Comparison of ENCODE assay signal across 11 cellular contexts in genomic region chr3:171309906-171310359, GRCh38.
A peak's percentile ranks its signal among the peaks of the same experiment; 100 is the strongest.
DNase-seq lines count a peak whose midpoint lies in the region; ATAC-seq and TF ChIP-seq lines count a peak whose summit lies in the region.
"Had no signal": no experiment of that assay in that cellular context is flagged by ENCODE, and none has a peak within 500 bp of the region (broad histone marks: within the 10 kb centered on the region; RNA-seq: fewer than 3 reads in every experiment).

No MANE protein-coding gene starts in this region.

- H3K4me3 Mint-ChIP-seq in HFFc6 = peak overlapping the region; percentile 5
- H3K4me3 Mint-ChIP-seq in activated T-helper 17 cell treated with anti-CD3 and anti-CD28 coated beads, Interleukin-2, amount 50 U/mL, for 72 hours = peak overlapping the region; percentile 10

- DNase-seq in Daoy (ENCODE audit: low read depth) (peak; percentile 60), HFFc6 (peak; percentile 65), kidney tubule cell (ENCODE audit: low spot score) (peak; percentile 59), mucosa of gallbladder (ENCODE audit: low spot score) (no peak), retina (no peak), OCI-M1 (lab: John Stamatoyannopoulos, UW) (no peak)
- DNase-seq: effector memory CD4-positive, alpha-beta T cell; GDM1; mucosa of descending colon had no signal

- peak overlapping the region; percentile 62 for H3K27ac Mint-ChIP-seq in HFFc6
- H3K27ac Mint-ChIP-seq in activated T-helper 17 cell treated with anti-CD3 and anti-CD28 coated beads, Interleukin-2, amount 50 U/mL, for 72 hours = peak overlapping the region; percentile 58

- H3K4me1 Mint-ChIP-seq in HFFc6 (ENCODE audit: low read depth) = peaks cover 59% of the 10 kb centered on the region
- peaks cover 28% of the 10 kb centered on the region for H3K4me1 Mint-ChIP-seq in activated T-helper 17 cell treated with anti-CD3 and anti-CD28 coated beads, Interleukin-2, amount 50 U/mL, for 72 hours

- H3K9me3 Mint-ChIP-seq in HFFc6 = no peaks in the 10 kb centered on the region; the same call in 1 of the 2 replicates
- H3K9me3 Mint-ChIP-seq in activated T-helper 17 cell treated with anti-CD3 and anti-CD28 coated beads, Interleukin-2, amount 50 U/mL, for 72 hours = peaks cover 6% of the 10 kb centered on the region

- TF ChIP-seq CTCF in HFFc6 (IDR thresholded peaks at IDR 0.05) = no peak

- H3K36me3 Mint-ChIP-seq in HFFc6 (ENCODE audit: low read depth) = 0 out of 2 replicates have a peak, but pooled peaks cover 7% of the 10 kb centered on the region
- no peaks in the 10 kb centered on the region for H3K36me3 Mint-ChIP-seq in activated T-helper 17 cell treated with anti-CD3 and anti-CD28 coated beads, Interleukin-2, amount 50 U/mL, for 72 hours (ENCODE audit: low read depth)

- no peaks in the 10 kb centered on the region for H3K27me3 Mint-ChIP-seq in HFFc6 (ENCODE audit: insufficient read depth)
- H3K27me3 Mint-ChIP-seq in activated T-helper 17 cell treated with anti-CD3 and anti-CD28 coated beads, Interleukin-2, amount 50 U/mL, for 72 hours = no peaks in the 10 kb centered on the region

- peak; percentile 54 for ATAC-seq in activated T-helper 17 cell treated with anti-CD3 and anti-CD28 coated beads, Interleukin-2, amount 50 U/mL, for 72 hours (replicated peaks)
- no peak for ATAC-seq in HG02973 (IDR thresholded peaks at IDR 0.05; ENCODE audit: unreplicated experiment)
- ATAC-seq: mucosa of descending colon had no signal

Comparison
In these comparisons a context has a peak if more than half of its experiments do, and no peak if none do; other contexts are left out.
1. DNase-seq: peak in Daoy (single experiment), HFFc6 (single experiment) and kidney tubule cell (single experiment); none in mucosa of gallbladder (single experiment), retina (single experiment) and OCI-M1 (single experiment).